14 cellular contexts compared by ENCODE assay signal in the genomic region with DNA sequence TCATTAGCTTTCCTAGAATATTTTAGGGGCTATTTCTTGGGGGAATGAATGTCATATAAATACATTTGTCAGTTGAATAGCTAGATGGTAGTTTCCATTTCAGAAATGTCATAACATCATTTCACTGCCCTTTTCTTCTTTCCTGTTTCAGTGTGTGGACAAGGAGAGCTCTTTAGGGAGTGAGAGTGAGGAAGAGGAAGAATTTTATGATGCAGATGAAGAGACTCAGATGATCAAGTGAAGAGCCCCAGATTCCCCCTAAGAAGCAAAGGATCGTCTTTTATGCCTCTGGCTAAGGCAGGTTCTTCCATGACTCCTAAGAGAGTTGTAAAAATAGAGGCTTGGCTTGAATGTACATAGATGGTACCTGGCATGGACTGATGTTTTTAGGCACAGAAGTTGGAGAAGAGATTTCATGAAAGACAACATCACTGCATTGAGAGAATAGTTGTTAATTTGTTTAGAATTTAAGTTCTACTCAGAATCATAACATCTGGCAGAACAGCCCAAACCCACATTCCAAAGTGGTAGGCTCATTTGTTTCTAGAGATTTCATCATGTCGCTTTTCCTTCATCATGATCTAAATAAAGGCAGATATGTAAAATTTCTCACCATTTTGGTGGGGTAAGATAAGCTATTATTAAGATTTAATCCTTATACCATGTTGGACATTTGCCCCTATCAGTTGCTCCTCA. TPM values are rescaled to one million over a fixed set of nuclear protein-coding genes. Genes with fewer than 3 reads are reported as not detected.
DNase-seq lines count a peak whose midpoint lies in the region; ATAC-seq and TF ChIP-seq lines count a peak whose summit lies in the region.
"Had no signal": no experiment of that assay in that cellular context is flagged by ENCODE, and none has a peak within 500 bp of the region (broad histone marks: within the 10 kb centered on the region; RNA-seq: fewer than 3 reads in every experiment).

No MANE protein-coding gene starts in this region.

- ATAC-seq in GM18502 (IDR thresholded peaks at IDR 0.05; ENCODE audit: poor library complexity, unreplicated experiment), result no peak
- ATAC-seq in HG03469 (IDR thresholded peaks at IDR 0.05; ENCODE audit: unreplicated experiment), result no peak
- no peak for ATAC-seq in HG03159 (IDR thresholded peaks at IDR 0.05; ENCODE audit: unreplicated experiment)

- H3K27ac ChIP-seq in A673 (ENCODE audit: low read depth, low read length, poor library complexity, severe bottlenecking) (peak overlapping the region; percentile 41), epithelial cell of prostate (peak overlapping the region; percentile 85)
- H3K27ac ChIP-seq: neutrophil, testis had no signal

- intact Hi-C loops in A673 (cut with micrococcal nuclease; ENCODE audit: unreplicated experiment), result no loop called here

- CTCF ChIA-PET in A673 (lab: Charles Lee), result no interaction called here

- no peaks in the 10 kb centered on the region for H3K9me3 ChIP-seq in A673 (ENCODE audit: low read depth, low read length, poor library complexity, severe bottlenecking)
- H3K9me3 ChIP-seq: neutrophil, testis had no signal

- no peak overlapping the region for H3K4me3 ChIP-seq in A673 (ENCODE audit: low read depth, low read length, poor library complexity, severe bottlenecking)
- H3K4me3 ChIP-seq: testis had no signal

- H3K36me3 ChIP-seq in A673 (ENCODE audit: insufficient read depth, low read length, poor library complexity, severe bottlenecking), result no peaks in the 10 kb centered on the region

- H3K4me1 ChIP-seq in A673 (ENCODE audit: insufficient read depth, low read length, poor library complexity, severe bottlenecking), result no peaks in the 10 kb centered on the region
- H3K4me1 ChIP-seq: testis had no signal

- TF ChIP-seq CTCF in A673 (conservative IDR thresholded peaks at IDR 0.05; ENCODE audit: low read depth, low read length) (no peak), GM20000 (IDR thresholded peaks at IDR 0.05; ENCODE audit: extremely low read depth, missing control alignments) (no peak)

- POLR2A ChIA-PET in A673 (lab: Charles Lee; ENCODE audit: low non-redundant PET), result interaction anchor here (0.6 kb wide), 1 partner anchor 172 kb away, joined by 3 read pairs; no protein-coding TSS in a partner anchor

- no peaks in the 10 kb centered on the region for H3K27me3 ChIP-seq in A673 (replicated peaks; ENCODE audit: insufficient read depth, low read depth, low read length, poor library complexity)
- H3K27me3 ChIP-seq: neutrophil, testis had no signal

- DNase-seq in A673 (ENCODE audit: low spot score) (no peak), NCI-H226 (peak; percentile 36), epithelial cell of prostate (ENCODE audit: low read depth, low spot score) (no peak), myocyte (ENCODE audit: low read depth) (peak; percentile 80), GM20000 (ENCODE audit: low spot score) (no peak)
- DNase-seq: activated CD4-positive, alpha-beta memory T cell treated with anti-CD3 and anti-CD28 coated beads, Interleukin-2, amount 10 ng/mL, durations not matched to agents 7 days and 5 days; activated naive CD8-positive, alpha-beta T cell treated with anti-CD3 and anti-CD28 coated beads, Interleukin-2, amount 10 ng/mL, durations not matched to agents 7 days and 5 days; NCI-H69; T-helper 1 cell; testis had no signal

- BruUV-seq in A673 (replicated peaks; lab: Mats Ljungman, UMichigan), result no TSS peak

RNA-seq across cellular contexts. Expression of gene MAB21L3, which starts 44.2 kb away (rescaled TPM):
- 2.7 and 4.8 TPM in 2 replicates for total RNA-seq in A673 (2021)
- 0.05 and 0.27 TPM in 2 replicates for total RNA-seq in myocyte
- polyA plus RNA-seq in myocyte (2012), result 0.20 TPM
- total RNA-seq: activated CD4-positive, alpha-beta memory T cell treated with anti-CD3 and anti-CD28 coated beads, Interleukin-2, amount 10 ng/mL, durations not matched to agents 7 days and 5 days; activated naive CD8-positive, alpha-beta T cell treated with anti-CD3 and anti-CD28 coated beads, Interleukin-2, amount 10 ng/mL, durations not matched to agents 7 days and 5 days had no signal

Comparison
In these comparisons a context has a peak if more than half of its experiments do, and no peak if none do; other contexts are left out.
1. DNase-seq: peak in NCI-H226 (single experiment) and myocyte (single experiment); none in A673 (single experiment), epithelial cell of prostate (single experiment) and GM20000 (single experiment).